ENCODE assay signal across 1 cellular context in the genomic region with DNA sequence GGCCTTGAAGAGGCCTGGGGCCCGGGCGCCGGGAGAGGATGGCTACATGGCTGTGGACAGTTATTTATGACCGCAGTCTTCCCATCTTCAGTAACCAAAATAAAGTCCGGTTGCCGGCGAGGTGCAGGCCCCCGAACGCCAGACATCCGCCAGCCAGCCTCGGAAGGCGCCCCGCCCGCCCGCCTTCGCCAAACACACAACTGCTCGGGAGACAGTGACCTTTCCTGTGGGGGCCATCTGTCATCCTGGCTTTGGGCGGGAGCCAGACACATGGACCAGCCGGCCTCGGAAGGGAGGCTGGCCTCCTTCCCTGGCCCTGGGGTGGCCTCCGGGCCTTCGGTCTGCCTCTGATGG.
A peak's percentile ranks its signal among the peaks of the same experiment; 100 is the strongest.
TF ChIP-seq lines count a peak whose summit lies in the region.

No MANE protein-coding gene starts in this region.

TF ChIP-seq in HepG2, 621 proteins besides CTCF, POLR2A, EP300 and RAD21 (continued from another document):
- no peak for TF ChIP-seq MAZ (IDR thresholded peaks at IDR 0.05; ENCODE audit: borderline replicate concordance, low read depth, low read length)
- 0 out of 2 replicates have a peak, but pooled peaks have one; percentile 21 for TF ChIP-seq MAZ (CRISPR knock-in tag; IDR thresholded peaks at IDR 0.05; ENCODE audit: low read depth)
- peak; percentile 29; the same call in 1 of the 2 replicates for TF ChIP-seq HDAC1 (CRISPR knock-in tag; IDR thresholded peaks at IDR 0.05)
- 0 out of 2 replicates have a peak, but pooled peaks have one; percentile 24 for TF ChIP-seq ZNF792 (CRISPR knock-in tag; IDR thresholded peaks at IDR 0.05)
- TF ChIP-seq BCL6 (CRISPR knock-in tag; IDR thresholded peaks at IDR 0.05): peak; percentile 31; the same call in 1 of the 2 replicates
- peak; percentile 20; the same call in 1 of the 2 replicates for TF ChIP-seq SMAD1 (CRISPR knock-in tag; IDR thresholded peaks at IDR 0.05; ENCODE audit: borderline replicate concordance, low read depth)
- peak; percentile 28 for TF ChIP-seq ZFX (CRISPR knock-in tag; IDR thresholded peaks at IDR 0.05; ENCODE audit: low read depth)
- TF ChIP-seq, protein P1, sequence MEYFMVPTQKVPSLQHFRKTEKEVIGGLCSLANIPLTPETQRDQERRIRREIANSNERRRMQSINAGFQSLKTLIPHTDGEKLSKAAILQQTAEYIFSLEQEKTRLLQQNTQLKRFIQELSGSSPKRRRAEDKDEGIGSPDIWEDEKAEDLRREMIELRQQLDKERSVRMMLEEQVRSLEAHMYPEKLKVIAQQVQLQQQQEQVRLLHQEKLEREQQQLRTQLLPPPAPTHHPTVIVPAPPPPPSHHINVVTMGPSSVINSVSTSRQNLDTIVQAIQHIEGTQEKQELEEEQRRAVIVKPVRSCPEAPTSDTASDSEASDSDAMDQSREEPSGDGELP (IDR thresholded peaks at IDR 0.05; ENCODE audit: borderline replicate concordance, low read depth): peak; percentile 43; the same call in 1 of the 2 replicates
- TF ChIP-seq, protein P2, sequence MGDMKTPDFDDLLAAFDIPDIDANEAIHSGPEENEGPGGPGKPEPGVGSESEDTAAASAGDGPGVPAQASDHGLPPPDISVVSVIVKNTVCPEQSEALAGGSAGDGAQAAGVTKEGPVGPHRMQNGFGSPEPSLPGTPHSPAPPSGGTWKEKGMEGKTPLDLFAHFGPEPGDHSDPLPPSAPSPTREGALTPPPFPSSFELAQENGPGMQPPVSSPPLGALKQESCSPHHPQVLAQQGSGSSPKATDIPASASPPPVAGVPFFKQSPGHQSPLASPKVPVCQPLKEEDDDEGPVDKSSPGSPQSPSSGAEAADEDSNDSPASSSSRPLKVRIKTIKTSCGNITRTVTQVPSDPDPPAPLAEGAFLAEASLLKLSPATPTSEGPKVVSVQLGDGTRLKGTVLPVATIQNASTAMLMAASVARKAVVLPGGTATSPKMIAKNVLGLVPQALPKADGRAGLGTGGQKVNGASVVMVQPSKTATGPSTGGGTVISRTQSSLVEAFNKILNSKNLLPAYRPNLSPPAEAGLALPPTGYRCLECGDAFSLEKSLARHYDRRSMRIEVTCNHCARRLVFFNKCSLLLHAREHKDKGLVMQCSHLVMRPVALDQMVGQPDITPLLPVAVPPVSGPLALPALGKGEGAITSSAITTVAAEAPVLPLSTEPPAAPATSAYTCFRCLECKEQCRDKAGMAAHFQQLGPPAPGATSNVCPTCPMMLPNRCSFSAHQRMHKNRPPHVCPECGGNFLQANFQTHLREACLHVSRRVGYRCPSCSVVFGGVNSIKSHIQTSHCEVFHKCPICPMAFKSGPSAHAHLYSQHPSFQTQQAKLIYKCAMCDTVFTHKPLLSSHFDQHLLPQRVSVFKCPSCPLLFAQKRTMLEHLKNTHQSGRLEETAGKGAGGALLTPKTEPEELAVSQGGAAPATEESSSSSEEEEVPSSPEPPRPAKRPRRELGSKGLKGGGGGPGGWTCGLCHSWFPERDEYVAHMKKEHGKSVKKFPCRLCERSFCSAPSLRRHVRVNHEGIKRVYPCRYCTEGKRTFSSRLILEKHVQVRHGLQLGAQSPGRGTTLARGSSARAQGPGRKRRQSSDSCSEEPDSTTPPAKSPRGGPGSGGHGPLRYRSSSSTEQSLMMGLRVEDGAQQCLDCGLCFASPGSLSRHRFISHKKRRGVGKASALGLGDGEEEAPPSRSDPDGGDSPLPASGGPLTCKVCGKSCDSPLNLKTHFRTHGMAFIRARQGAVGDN (CRISPR knock-in tag; IDR thresholded peaks at IDR 0.05): peak; percentile 91
- TF ChIP-seq BRCA1 (CRISPR knock-in tag; IDR thresholded peaks at IDR 0.05): no peak
- TF ChIP-seq SP5 (CRISPR knock-in tag; IDR thresholded peaks at IDR 0.05; ENCODE audit: borderline replicate concordance, low read depth): 0 out of 2 replicates have a peak, but pooled peaks have one; percentile 27
- no peak for TF ChIP-seq BRD4 (CRISPR knock-in tag; IDR thresholded peaks at IDR 0.05)
- TF ChIP-seq ZNF670 (CRISPR knock-in tag; IDR thresholded peaks at IDR 0.05; ENCODE audit: borderline replicate concordance): 0 out of 2 replicates have a peak, but pooled peaks have one; percentile 40
- TF ChIP-seq HNRNPLL (IDR thresholded peaks at IDR 0.05; ENCODE audit: low read depth, low read length, poor library complexity, severe bottlenecking): peak; percentile 39
- TF ChIP-seq, protein P3, sequence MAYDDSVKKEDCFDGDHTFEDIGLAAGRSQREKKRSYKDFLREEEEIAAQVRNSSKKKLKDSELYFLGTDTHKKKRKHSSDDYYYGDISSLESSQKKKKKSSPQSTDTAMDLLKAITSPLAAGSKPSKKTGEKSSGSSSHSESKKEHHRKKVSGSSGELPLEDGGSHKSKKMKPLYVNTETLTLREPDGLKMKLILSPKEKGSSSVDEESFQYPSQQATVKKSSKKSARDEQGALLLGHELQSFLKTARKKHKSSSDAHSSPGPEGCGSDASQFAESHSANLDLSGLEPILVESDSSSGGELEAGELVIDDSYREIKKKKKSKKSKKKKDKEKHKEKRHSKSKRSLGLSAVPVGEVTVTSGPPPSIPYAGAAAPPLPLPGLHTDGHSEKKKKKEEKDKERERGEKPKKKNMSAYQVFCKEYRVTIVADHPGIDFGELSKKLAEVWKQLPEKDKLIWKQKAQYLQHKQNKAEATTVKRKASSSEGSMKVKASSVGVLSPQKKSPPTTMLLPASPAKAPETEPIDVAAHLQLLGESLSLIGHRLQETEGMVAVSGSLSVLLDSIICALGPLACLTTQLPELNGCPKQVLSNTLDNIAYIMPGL (CRISPR knock-in tag; IDR thresholded peaks at IDR 0.05; ENCODE audit: borderline replicate concordance in 1 of 2, low read depth in 1 of 2): no peak
- TF ChIP-seq ZNF333 (CRISPR knock-in tag; IDR thresholded peaks at IDR 0.05; ENCODE audit: borderline replicate concordance): 0 out of 2 replicates have a peak, but pooled peaks have one; percentile 15
- TF ChIP-seq GABPB1 (CRISPR knock-in tag; IDR thresholded peaks at IDR 0.05): peak; percentile 50
- TF ChIP-seq, protein P4, sequence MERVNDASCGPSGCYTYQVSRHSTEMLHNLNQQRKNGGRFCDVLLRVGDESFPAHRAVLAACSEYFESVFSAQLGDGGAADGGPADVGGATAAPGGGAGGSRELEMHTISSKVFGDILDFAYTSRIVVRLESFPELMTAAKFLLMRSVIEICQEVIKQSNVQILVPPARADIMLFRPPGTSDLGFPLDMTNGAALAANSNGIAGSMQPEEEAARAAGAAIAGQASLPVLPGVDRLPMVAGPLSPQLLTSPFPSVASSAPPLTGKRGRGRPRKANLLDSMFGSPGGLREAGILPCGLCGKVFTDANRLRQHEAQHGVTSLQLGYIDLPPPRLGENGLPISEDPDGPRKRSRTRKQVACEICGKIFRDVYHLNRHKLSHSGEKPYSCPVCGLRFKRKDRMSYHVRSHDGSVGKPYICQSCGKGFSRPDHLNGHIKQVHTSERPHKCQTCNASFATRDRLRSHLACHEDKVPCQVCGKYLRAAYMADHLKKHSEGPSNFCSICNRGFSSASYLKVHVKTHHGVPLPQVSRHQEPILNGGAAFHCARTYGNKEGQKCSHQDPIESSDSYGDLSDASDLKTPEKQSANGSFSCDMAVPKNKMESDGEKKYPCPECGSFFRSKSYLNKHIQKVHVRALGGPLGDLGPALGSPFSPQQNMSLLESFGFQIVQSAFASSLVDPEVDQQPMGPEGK (CRISPR knock-in tag; IDR thresholded peaks at IDR 0.05): peak; percentile 62
